ENCODE assay signal across 28 cellular contexts in genomic region chr2:36382472-36382871, GRCh38.
"Had no signal": no experiment of that assay in that cellular context is flagged by ENCODE, and none has a peak within 500 bp of the region (broad histone marks: within the 10 kb centered on the region; RNA-seq: fewer than 3 reads in every experiment).

No MANE protein-coding gene starts in this region.

- H3K4me2 ChIP-seq: hepatocyte had no signal

- H3K36me3 ChIP-seq: left lung, neutrophil, prostate gland, spleen had no signal

- H3K4me3 Mint-ChIP-seq: mesothelial cell of epicardium; naive B cell; natural killer cell treated with Interleukin-12 subunit alpha and Interleukin-12 subunit beta and Interleukin-15 and Interleukin-18, amount 100 ng/mL, for 72 hours; neural crest cell; stimulated activated naive B cell treated with anti-CD40 and anti-IgM and Interleukin-4, amounts not matched to agents 10 μg/mL and 1 μg/mL and 100 μg/mL, for 72 hours; stimulated activated naive CD8-positive, alpha-beta T cell treated with anti-CD3 and anti-CD28 coated beads, Interleukin-15, Interleukin-2, amounts not matched to agents 100 ng/mL and 50 ng/mL, for 24 hours; type B pancreatic cell had no signal

- DNase-seq: dorsolateral prefrontal cortex; effector CD4-positive, alpha-beta T cell; foreskin fibroblast; gastrocnemius medialis; heart left ventricle; left cardiac atrium; left lung; mesenchymal stem cell; mucosa of descending colon; naive B cell; spleen; stimulated activated naive B cell treated with anti-CD40 and anti-IgM and Interleukin-4, amounts not matched to agents 10 μg/mL and 1 μg/mL and 100 μg/mL, for 72 hours had no signal

- H3K9me3 ChIP-seq: gastrocnemius medialis, heart left ventricle, left lung, mucosa of descending colon, neutrophil, prostate gland, right atrium auricular region, spleen, suprapubic skin had no signal

- H3K9ac ChIP-seq: parathyroid adenoma had no signal

- H3K27ac ChIP-seq: dorsolateral prefrontal cortex, epithelial cell of prostate, heart left ventricle, hepatocyte, left lung, neutrophil, parathyroid adenoma, prostate gland, right atrium auricular region, suprapubic skin had no signal

- ATAC-seq: esophagus mucosa; gastrocnemius medialis; heart left ventricle; left cardiac atrium; left lung; mucosa of descending colon; natural killer cell treated with Interleukin-12 subunit alpha and Interleukin-12 subunit beta and Interleukin-15 and Interleukin-18, amount 100 ng/mL, for 72 hours; stimulated activated naive B cell treated with anti-CD40 and anti-IgM and Interleukin-4, amounts not matched to agents 10 μg/mL and 1 μg/mL and 100 μg/mL, for 72 hours had no signal

- H2AFZ ChIP-seq: hepatocyte, parathyroid adenoma had no signal

- H3K36me3 Mint-ChIP-seq: mesothelial cell of epicardium; naive B cell; stimulated activated naive B cell treated with anti-CD40 and anti-IgM and Interleukin-4, amounts not matched to agents 10 μg/mL and 1 μg/mL and 100 μg/mL, for 72 hours had no signal

- H3K27me3 Mint-ChIP-seq: naive B cell; stimulated activated naive B cell treated with anti-CD40 and anti-IgM and Interleukin-4, amounts not matched to agents 10 μg/mL and 1 μg/mL and 100 μg/mL, for 72 hours; stimulated activated naive CD8-positive, alpha-beta T cell treated with anti-CD3 and anti-CD28 coated beads, Interleukin-15, Interleukin-2, amounts not matched to agents 100 ng/mL and 50 ng/mL, for 24 hours; type B pancreatic cell had no signal

- H3K27me3 ChIP-seq: dorsolateral prefrontal cortex, gastrocnemius medialis, heart left ventricle, hepatocyte, left lung, right atrium auricular region, spleen, suprapubic skin had no signal

- H3K4me3 ChIP-seq: dorsolateral prefrontal cortex, gastrocnemius medialis, heart left ventricle, hepatocyte, left lung, mucosa of descending colon, prostate gland, right atrium auricular region, skin epidermis, spleen, suprapubic skin had no signal

- H3K9me3 Mint-ChIP-seq: mesothelial cell of epicardium; naive B cell; natural killer cell treated with Interleukin-12 subunit alpha and Interleukin-12 subunit beta and Interleukin-15 and Interleukin-18, amount 100 ng/mL, for 72 hours; neural crest cell; stimulated activated naive B cell treated with anti-CD40 and anti-IgM and Interleukin-4, amounts not matched to agents 10 μg/mL and 1 μg/mL and 100 μg/mL, for 72 hours; stimulated activated naive CD8-positive, alpha-beta T cell treated with anti-CD3 and anti-CD28 coated beads, Interleukin-15, Interleukin-2, amounts not matched to agents 100 ng/mL and 50 ng/mL, for 24 hours; type B pancreatic cell had no signal

- H3K27ac Mint-ChIP-seq: mesothelial cell of epicardium; natural killer cell treated with Interleukin-12 subunit alpha and Interleukin-12 subunit beta and Interleukin-15 and Interleukin-18, amount 100 ng/mL, for 72 hours; stimulated activated naive B cell treated with anti-CD40 and anti-IgM and Interleukin-4, amounts not matched to agents 10 μg/mL and 1 μg/mL and 100 μg/mL, for 72 hours; stimulated activated naive CD8-positive, alpha-beta T cell treated with anti-CD3 and anti-CD28 coated beads, Interleukin-15, Interleukin-2, amounts not matched to agents 100 ng/mL and 50 ng/mL, for 24 hours; type B pancreatic cell had no signal

- H3K4me1 ChIP-seq: parathyroid adenoma had no signal

- FAIRE-seq: colon, islet of Langerhans had no signal
